ENCODE assay signal across 1 cellular context in the genomic region with DNA sequence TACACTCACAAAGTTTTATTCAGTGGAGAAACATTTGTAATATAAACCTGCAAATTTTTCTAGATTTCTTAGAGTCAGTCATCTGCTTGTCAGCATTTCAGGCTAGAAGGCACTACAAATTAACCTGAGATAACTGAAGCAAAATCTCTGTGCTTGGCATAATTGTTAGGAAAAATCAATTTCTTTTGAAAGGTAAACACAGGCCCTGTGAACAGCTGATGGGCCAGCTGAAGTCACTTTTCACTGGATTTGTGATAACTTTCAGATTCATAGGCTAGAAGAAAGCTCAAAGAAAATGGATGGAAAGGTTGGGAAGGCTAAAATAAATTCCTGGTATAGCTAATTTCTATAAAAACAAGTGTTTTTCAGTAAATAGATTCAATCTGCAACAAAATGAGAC.
TF ChIP-seq lines count a peak whose summit lies in the region.

No MANE protein-coding gene starts in this region.

TF ChIP-seq in liver, 16 proteins besides CTCF, POLR2A, EP300 and RAD21 (continued from another document):
- TF ChIP-seq ZBTB33 (IDR thresholded peaks at IDR 0.05) = no peak
- peak; percentile 68 for TF ChIP-seq FOXA1 (IDR thresholded peaks at IDR 0.05)
- TF ChIP-seq HNF4A (conservative IDR thresholded peaks at IDR 0.05) = peak; percentile 19 to 33
TF ChIP-seq in liver: peak in this region for 6.
